11 cellular contexts compared by ENCODE assay signal in genomic region chr5:37996918-37997317, GRCh38.
"Had no signal": no experiment of that assay in that cellular context is flagged by ENCODE, and none has a peak within 500 bp of the region (broad histone marks: within the 10 kb centered on the region; RNA-seq: fewer than 3 reads in every experiment).

No MANE protein-coding gene starts in this region.

- H3K4me1 ChIP-seq: HAP-1 had no signal

- H3K4me2 ChIP-seq: GM23338 had no signal

- ATAC-seq: GM23338, HCT116 had no signal

- H3K4me3 ChIP-seq: GM23248, GM23338, HAP-1 had no signal

- DNase-seq: GM23248, GOT3, H7, H9, HCEC 1CT, HFFc6 had no signal

- H3K9me3 ChIP-seq: HAP-1 had no signal

- FAIRE-seq: H1, H54 had no signal

- H3K27ac ChIP-seq: GM23248 had no signal

- H3K36me3 ChIP-seq: HAP-1 had no signal

- H2AFZ ChIP-seq: GM23248, GM23338 had no signal

- H3K9ac ChIP-seq: GM23248 had no signal
